Comparison of ENCODE assay signal across 8 cellular contexts in the genomic region with DNA sequence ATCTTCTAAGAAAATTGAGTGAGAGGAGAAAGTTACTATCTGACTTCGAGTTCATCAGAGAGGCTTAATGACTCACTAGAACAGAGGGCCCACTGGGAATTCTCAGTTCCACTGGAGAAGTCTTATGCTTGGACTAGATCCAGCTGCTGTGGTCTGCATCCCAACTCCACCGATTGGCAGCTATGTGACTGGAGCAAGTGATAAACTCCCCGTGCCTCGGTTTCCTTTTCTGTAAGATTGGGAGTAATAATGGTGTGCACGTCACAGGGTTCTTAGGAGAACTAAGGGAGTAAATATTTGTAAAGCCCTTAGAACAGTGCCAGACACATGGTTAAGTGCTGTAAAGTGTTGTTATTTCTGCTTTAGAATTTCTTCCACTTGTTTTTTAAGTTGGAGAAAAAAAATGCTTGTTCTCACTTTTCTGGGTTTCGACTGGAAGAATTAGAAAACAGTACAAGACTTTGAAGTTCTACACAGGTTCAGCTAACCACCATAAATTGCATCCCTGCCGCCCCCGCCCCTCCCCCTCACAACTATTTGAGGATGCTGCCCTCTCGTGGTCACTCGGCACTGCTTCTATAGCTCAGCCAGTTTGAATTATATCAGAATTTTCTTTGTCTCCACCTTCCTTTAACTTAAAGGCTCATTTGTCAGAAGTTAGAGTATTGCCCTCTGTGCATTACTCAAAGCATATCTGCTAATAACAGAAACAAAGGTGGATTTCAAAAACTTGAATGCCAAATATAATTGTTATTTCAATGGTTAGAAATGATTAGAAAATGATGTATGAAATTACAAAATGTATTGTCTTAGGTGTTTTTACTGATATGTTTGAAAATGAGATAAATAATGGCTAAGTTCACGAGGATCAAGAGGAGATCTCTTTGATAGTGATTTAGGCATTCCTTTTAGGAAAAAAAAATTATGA.
DNase-seq lines count a peak whose midpoint lies in the region; ATAC-seq and TF ChIP-seq lines count a peak whose summit lies in the region.

No MANE protein-coding gene starts in this region.

- no peaks in the 10 kb centered on the region for H3K36me3 ChIP-seq in BE2C
- no peaks in the 10 kb centered on the region for H3K36me3 ChIP-seq in breast epithelium

- TF ChIP-seq CTCF in BE2C (IDR thresholded peaks at IDR 0.05; ENCODE audit: low read depth, low read length) (peak; percentile 84), WI38 (IDR thresholded peaks at IDR 0.05; ENCODE audit: low read depth, low read length) (peak; percentile 76), breast epithelium (IDR thresholded peaks at IDR 0.05) (peak; percentile 20 to 83 (median 82))

- DNase-seq in BE2C (peak; percentile 73), NCI-H2171 (lab: John Stamatoyannopoulos, UW) (peak; percentile 73), breast epithelium (ENCODE audit: low spot score in 2 of 2) (peak; percentile 46 to 58), islet precursor cell (peak; percentile 74)
- peak; percentile 78 for DNase-seq in stimulated activated CD4-positive, alpha-beta T cell treated with anti-CD3 and anti-CD28 coated beads, Interleukin-15, amount 100 ng/mL, for 24 hours

- H3K9me3 ChIP-seq in BE2C (no peaks in the 10 kb centered on the region), breast epithelium (no peaks in the 10 kb centered on the region)

- intact Hi-C loops in breast epithelium (cut with DNase I; ENCODE audit: low total_unique reads) = no loop called here

- peaks cover 9% of the 10 kb centered on the region; the same call in 1 of the 2 replicates for H3K4me1 ChIP-seq in BE2C
- peaks cover 0 to 6% of the 10 kb centered on the region in 2 donors for H3K4me1 ChIP-seq in breast epithelium

- H3K4me3 ChIP-seq in BE2C (ENCODE audit: low read depth, low read length) (peak overlapping the region; percentile 21; the same call in 1 of the 2 replicates), WI38 (ENCODE audit: low read depth, low read length) (0 out of 2 replicates have a peak overlapping the region, but pooled peaks have one; percentile 5), breast epithelium (peak overlapping the region in 1 of 3 donors; percentile 7)

- H3K27ac ChIP-seq in breast epithelium = no peak overlapping the region

- no peak for TF ChIP-seq POLR2A in breast epithelium (IDR thresholded peaks at IDR 0.05)

- ATAC-seq in GM21737 (IDR thresholded peaks at IDR 0.05; ENCODE audit: unreplicated experiment) (peak; percentile 65), HG03457 (IDR thresholded peaks at IDR 0.05; ENCODE audit: unreplicated experiment) (no peak)

- no peaks in the 10 kb centered on the region; the same call in 1 of the 2 replicates for H3K27me3 ChIP-seq in BE2C
- no peaks in the 10 kb centered on the region for H3K27me3 ChIP-seq in breast epithelium
